Comparison of ENCODE assay signal across 21 cellular contexts in genomic region chr3:105846809-105847208, GRCh38. TPM values are rescaled to one million over a fixed set of nuclear protein-coding genes. Genes with fewer than 3 reads are reported as not detected.
DNase-seq lines count a peak whose midpoint lies in the region; ATAC-seq and TF ChIP-seq lines count a peak whose summit lies in the region.
"Had no signal": no experiment of that assay in that cellular context is flagged by ENCODE, and none has a peak within 500 bp of the region (broad histone marks: within the 10 kb centered on the region; RNA-seq: fewer than 3 reads in every experiment).

No MANE protein-coding gene starts in this region.

- peaks cover 9% of the 10 kb centered on the region; the same call in 1 of the 2 replicates for H3K36me3 ChIP-seq in SJCRH30

- H3K4me1 ChIP-seq in right cardiac atrium (ENCODE audit: control insufficient read depth, insufficient read depth, low read length) (peaks cover 2% of the 10 kb centered on the region), SJCRH30 (peaks cover 26% of the 10 kb centered on the region)

- H3K4me3 ChIP-seq in right cardiac atrium (ENCODE audit: low read length) = peak overlapping the region; percentile 20
- no peak overlapping the region for H3K4me3 ChIP-seq in SJCRH30
- H3K4me3 ChIP-seq: mucosa of descending colon, suprapubic skin had no signal

- ATAC-seq in right cardiac atrium = no peak
- no peak for ATAC-seq in left cardiac atrium
- no peak for ATAC-seq in central memory CD8-positive, alpha-beta T cell (replicated peaks; ENCODE audit: extremely low read depth, poor library complexity, severe bottlenecking)
- no peak for ATAC-seq in stimulated activated naive B cell treated with anti-CD40 and anti-IgM and Interleukin-4, amounts not matched to agents 10 μg/mL and 1 μg/mL and 100 μg/mL, for 72 hours (replicated peaks)
- ATAC-seq: mucosa of descending colon, Panc1, WTC11 had no signal

- H3K27ac Mint-ChIP-seq in central memory CD8-positive, alpha-beta T cell (ENCODE audit: low read depth) = peak overlapping the region; percentile 23
- H3K27ac Mint-ChIP-seq in progenitor cell of endocrine pancreas = peak overlapping the region; percentile 29
- no peak overlapping the region for H3K27ac Mint-ChIP-seq in stimulated activated naive B cell treated with anti-CD40 and anti-IgM and Interleukin-4, amounts not matched to agents 10 μg/mL and 1 μg/mL and 100 μg/mL, for 72 hours
- H3K27ac Mint-ChIP-seq: WTC11 had no signal

- H3K9me3 Mint-ChIP-seq in central memory CD8-positive, alpha-beta T cell = no peaks in the 10 kb centered on the region
- H3K9me3 Mint-ChIP-seq in progenitor cell of endocrine pancreas (ENCODE audit: low read depth) = no peaks in the 10 kb centered on the region
- no peaks in the 10 kb centered on the region for H3K9me3 Mint-ChIP-seq in stimulated activated naive B cell treated with anti-CD40 and anti-IgM and Interleukin-4, amounts not matched to agents 10 μg/mL and 1 μg/mL and 100 μg/mL, for 72 hours
- H3K9me3 Mint-ChIP-seq: WTC11 had no signal

- H3K27me3 Mint-ChIP-seq in central memory CD8-positive, alpha-beta T cell = no peaks in the 10 kb centered on the region
- no peaks in the 10 kb centered on the region for H3K27me3 Mint-ChIP-seq in progenitor cell of endocrine pancreas
- no peaks in the 10 kb centered on the region for H3K27me3 Mint-ChIP-seq in stimulated activated naive B cell treated with anti-CD40 and anti-IgM and Interleukin-4, amounts not matched to agents 10 μg/mL and 1 μg/mL and 100 μg/mL, for 72 hours

- no peak for TF ChIP-seq CTCF in progenitor cell of endocrine pancreas (IDR thresholded peaks at IDR 0.05; ENCODE audit: unreplicated experiment)

- peaks cover 53% of the 10 kb centered on the region for H3K4me1 Mint-ChIP-seq in central memory CD8-positive, alpha-beta T cell
- H3K4me1 Mint-ChIP-seq in progenitor cell of endocrine pancreas (ENCODE audit: low read depth) = peaks cover 27% of the 10 kb centered on the region
- H3K4me1 Mint-ChIP-seq in stimulated activated naive B cell treated with anti-CD40 and anti-IgM and Interleukin-4, amounts not matched to agents 10 μg/mL and 1 μg/mL and 100 μg/mL, for 72 hours = peaks cover 17 to 27% of the 10 kb centered on the region in 2 donors

- no peak overlapping the region for H3K27ac ChIP-seq in right cardiac atrium (ENCODE audit: low read length)
- peak overlapping the region; percentile 69 for H3K27ac ChIP-seq in SJCRH30
- H3K27ac ChIP-seq: suprapubic skin had no signal

- H3K9me3 ChIP-seq in right cardiac atrium (ENCODE audit: control insufficient read depth, low read length) (no peaks in the 10 kb centered on the region), SJCRH30 (replicated peaks) (no peaks in the 10 kb centered on the region)
- H3K9me3 ChIP-seq: mucosa of descending colon, suprapubic skin had no signal

- no peak for DNase-seq in right cardiac atrium
- no peak for DNase-seq in left cardiac atrium
- no peak for DNase-seq in SJCRH30
- DNase-seq in central memory CD8-positive, alpha-beta T cell (ENCODE audit: low spot score in 2 of 2) = no peak
- DNase-seq in progenitor cell of endocrine pancreas (ENCODE audit: low spot score, unreplicated experiment) = no peak
- DNase-seq in NOMO-1 treated with DMSO at 0.1 percent for 48 hours (lab: John Stamatoyannopoulos, UW; ENCODE audit: unreplicated experiment) = no peak
- no peak for DNase-seq in activated CD4-positive, alpha-beta T cell treated with anti-CD3 and anti-CD28 coated beads for 1 hour
- DNase-seq in stimulated activated naive B cell treated with anti-CD40 and anti-IgM and Interleukin-4, amounts not matched to agents 10 μg/mL and 1 μg/mL and 100 μg/mL, for 72 hours = no peak
- DNase-seq: COR-L47; DMS79 treated with DMSO at 0.1 percent for 48 hours; Kasumi-1; left ventricle myocardium superior; mucosa of descending colon; NCI-H1092; NCI-H2029 treated with DMSO at 0.1 percent for 48 hours; NCI-H345; stimulated activated CD8-positive, alpha-beta memory T cell treated with anti-CD3 and anti-CD28 coated beads, Interleukin-4, amount 100 ng/mL, for 48 hours; T-helper 9 cell had no signal

- H3K27me3 ChIP-seq in right cardiac atrium (ENCODE audit: control insufficient read depth, insufficient read depth) (no peaks in the 10 kb centered on the region), SJCRH30 (no peaks in the 10 kb centered on the region)
- H3K27me3 ChIP-seq: suprapubic skin had no signal

- 52% methylated on average over 1 of the region's 1 CpG for WGBS in right cardiac atrium

- H3K4me3 Mint-ChIP-seq in central memory CD8-positive, alpha-beta T cell = no peak overlapping the region
- H3K4me3 Mint-ChIP-seq in progenitor cell of endocrine pancreas (ENCODE audit: low read depth) = no peak overlapping the region
- H3K4me3 Mint-ChIP-seq in stimulated activated naive B cell treated with anti-CD40 and anti-IgM and Interleukin-4, amounts not matched to agents 10 μg/mL and 1 μg/mL and 100 μg/mL, for 72 hours = no peak overlapping the region
- H3K4me3 Mint-ChIP-seq: WTC11 had no signal

- H3K36me3 Mint-ChIP-seq in central memory CD8-positive, alpha-beta T cell (ENCODE audit: insufficient read depth) = peaks cover 33% of the 10 kb centered on the region
- H3K36me3 Mint-ChIP-seq in progenitor cell of endocrine pancreas (ENCODE audit: insufficient read depth) = peaks cover 12% of the 10 kb centered on the region
- H3K36me3 Mint-ChIP-seq in stimulated activated naive B cell treated with anti-CD40 and anti-IgM and Interleukin-4, amounts not matched to agents 10 μg/mL and 1 μg/mL and 100 μg/mL, for 72 hours = peaks cover 8 to 15% of the 10 kb centered on the region in 2 donors

- intact Hi-C loops in right cardiac atrium (cut with DNase I) (no loop called here), left cardiac atrium (cut with DNase I) (no loop called here)

RNA-seq across cellular contexts. Expression of gene CBLB, which starts 22.0 kb away (rescaled TPM):
- total RNA-seq in right cardiac atrium (10 to 100 TPM; 36.6 to 45.0 (median 43.0) TPM), left cardiac atrium (10 to 100 TPM; 35.7 to 41.1 TPM), progenitor cell of endocrine pancreas (64.1 and 69.8 TPM in 2 replicates)
- 18.0 TPM for polyA plus RNA-seq in right cardiac atrium
- total RNA-seq in SJCRH30 (2014; rRNA removed; shearing (Covaris generic)) = 15.7 and 22.3 TPM in 2 replicates
